In the genomic region with DNA sequence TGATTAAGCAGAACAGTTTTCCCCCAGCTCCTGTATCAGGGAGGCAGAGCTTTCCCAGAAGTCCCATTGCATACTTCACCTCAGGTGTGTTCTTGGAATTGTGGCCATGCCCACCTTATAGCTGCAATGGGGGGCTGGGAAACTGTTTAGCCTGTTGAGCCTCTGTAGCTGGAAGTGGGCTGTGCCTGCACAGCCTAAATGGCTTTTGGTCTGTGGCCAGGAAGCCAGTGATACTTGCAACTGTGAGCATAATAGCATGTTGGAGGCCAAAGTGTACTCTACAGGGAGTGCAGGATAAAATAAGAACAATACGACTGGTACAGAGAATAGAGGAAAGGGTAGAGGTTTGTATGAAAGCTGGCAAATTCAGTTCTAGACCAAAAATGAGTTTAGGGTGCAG, we compare ENCODE assay signal across 13 cellular contexts.
DNase-seq lines count a peak whose midpoint lies in the region; ATAC-seq and TF ChIP-seq lines count a peak whose summit lies in the region.
"Had no signal": no experiment of that assay in that cellular context is flagged by ENCODE, and none has a peak within 500 bp of the region (broad histone marks: within the 10 kb centered on the region; RNA-seq: fewer than 3 reads in every experiment).

No MANE protein-coding gene starts in this region.

- H3K4me3 ChIP-seq in adrenal gland (no peak overlapping the region), testis (no peak overlapping the region)
- H3K4me3 ChIP-seq: body of pancreas had no signal

- ATAC-seq in left colon (peak; percentile 84), HG03432 (IDR thresholded peaks at IDR 0.05; ENCODE audit: unreplicated experiment) (no peak)
- ATAC-seq in activated CD4-positive, CD25-positive, alpha-beta regulatory T cell treated with anti-CD3 and anti-CD28 coated beads, Interleukin-2, amount 50 U/mL, for 24 hours, result no peak
- ATAC-seq: body of pancreas; Panc1; stimulated activated naive CD8-positive, alpha-beta T cell treated with anti-CD3 and anti-CD28 coated beads, Interleukin-15, amount 100 ng/mL, for 72 hours had no signal

- no peaks in the 10 kb centered on the region for H3K27me3 ChIP-seq in adrenal gland
- no peaks in the 10 kb centered on the region for H3K27me3 ChIP-seq in testis
- H3K27me3 ChIP-seq: body of pancreas had no signal

- 10 to 21% (median 17%) methylated on average over 1 of the region's 1 CpG for WGBS in adrenal gland, 4 donors
- whole genome bisulfite sequencing in testis, 2 donors, result 29 to 38% methylated on average over 1 of the region's 1 CpG

- no peak for TF ChIP-seq POLR2A in adrenal gland (IDR thresholded peaks at IDR 0.05)
- no peak for TF ChIP-seq POLR2A in testis (IDR thresholded peaks at IDR 0.05)

- H3K4me1 ChIP-seq in adrenal gland (replicated peaks in 1 of 2), result peaks cover 48 to 61% of the 10 kb centered on the region in 2 donors
- peaks cover 47% of the 10 kb centered on the region for H3K4me1 ChIP-seq in testis

- TF ChIP-seq CTCF in adrenal gland (IDR thresholded peaks at IDR 0.05) (no peak), testis (IDR thresholded peaks at IDR 0.05) (no peak)

- H3K36me3 ChIP-seq in adrenal gland (replicated peaks in 1 of 2), result no peaks in the 10 kb centered on the region
- no peaks in the 10 kb centered on the region for H3K36me3 ChIP-seq in testis (ENCODE audit: low read depth, missing control alignments)

- peak; percentile 67 for DNase-seq in NCI-H2029 (lab: John Stamatoyannopoulos, UW)
- DNase-seq in adrenal gland, result peak; percentile 37 to 76 (median 63)
- DNase-seq in left colon, result peak; percentile 77 to 83
- DNase-seq in testis, result peak; percentile 90
- no peak for DNase-seq in HuH-7.5 (ENCODE audit: low spot score)
- DNase-seq: activated CD4-positive, alpha-beta T cell treated with anti-CD3 and anti-CD28 coated beads, Interleukin-2, amount 50 U/mL, for 1 hour; GDM1; stimulated activated naive CD8-positive, alpha-beta T cell treated with anti-CD3 and anti-CD28 coated beads, Interleukin-15, amount 100 ng/mL, for 72 hours; T-helper 1 cell had no signal

- intact Hi-C loops in adrenal gland (cut with DNase I) (no loop called here), left colon (cut with DNase I, micrococcal nuclease) (loop anchor here in 1 of 2 donors (10.0 kb wide), 1 partner anchor 165 kb away; no protein-coding TSS in a partner anchor), testis (cut with DNase I; ENCODE audit: low total_unique reads) (no loop called here)

- H3K9me3 ChIP-seq in adrenal gland (replicated peaks in 1 of 3) (no peaks in the 10 kb centered on the region), testis (no peaks in the 10 kb centered on the region)
- H3K9me3 ChIP-seq: body of pancreas had no signal

- H3K27ac ChIP-seq in adrenal gland (peak overlapping the region in 3 of 5 donors; percentile 0 to 61 (median 37)), testis (peak overlapping the region; percentile 42 to 62)
- H3K27ac ChIP-seq: body of pancreas had no signal
